ENCODE assay signal across 8 cellular contexts in genomic region chr13:46668302-46668720, GRCh38.
DNase-seq lines count a peak whose midpoint lies in the region; ATAC-seq, FAIRE-seq and TF ChIP-seq lines count a peak whose summit lies in the region.

No MANE protein-coding gene starts in this region.

- ATAC-seq in GM21786 (IDR thresholded peaks at IDR 0.05; ENCODE audit: unreplicated experiment) (peak; percentile 6), left lobe of liver (no peak)

- no peaks in the 10 kb centered on the region for H3K27me3 Mint-ChIP-seq in osteocyte (ENCODE audit: unreplicated experiment)

- no peaks in the 10 kb centered on the region for H4K20me1 ChIP-seq in endothelial cell of umbilical vein (replicated peaks; ENCODE audit: control insufficient read depth, extremely low read depth, insufficient read depth, low read length)

- FAIRE-seq in RCC 7860 (lab: Jason Lieb, UNC) (peak; percentile 71), endothelial cell of umbilical vein (lab: Jason Lieb, UNC) (peak; percentile 90)

- dilution Hi-C loops in endothelial cell of umbilical vein (cut with MboI; ENCODE audit: extremely low pct_ligation_motif_present, low sequenced_read_pairs) = no loop called here

- peaks cover 10% of the 10 kb centered on the region for H3K36me3 Mint-ChIP-seq in osteocyte (ENCODE audit: unreplicated experiment)

- H3K4me3 Mint-ChIP-seq in osteocyte (ENCODE audit: unreplicated experiment) = peak overlapping the region; percentile 26

- POLR2A ChIA-PET in endothelial cell of umbilical vein (lab: Charles Lee) = interaction anchor here (1.1 kb wide), 1 partner anchor 16 kb away, joined by 3 read pairs; no protein-coding TSS in a partner anchor

- H3K4me2 ChIP-seq in endothelial cell of umbilical vein (ENCODE audit: insufficient read depth, low read length) = peak overlapping the region; percentile 39

- no peak for TF ChIP-seq POLR2A in endothelial cell of umbilical vein (IDR thresholded peaks at IDR 0.05; ENCODE audit: low read depth, low read length)

- TF ChIP-seq CTCF in endothelial cell of umbilical vein (IDR thresholded peaks at IDR 0.05; ENCODE audit: extremely low read depth in 1 of 2, insufficient read depth in 1 of 2, low read depth in 1 of 2, low read length in 2 of 2) (no peak), osteocyte (IDR thresholded peaks at IDR 0.05) (no peak)

- CTCF ChIA-PET in endothelial cell of umbilical vein (lab: Charles Lee) = interaction anchor here (0.9 to 2.3 kb wide), 5 partner anchors 11 to 117 kb away, joined by 4 to 12 read pairs (median 7); no protein-coding TSS in a partner anchor

- peak overlapping the region; percentile 13 for H3K27ac ChIP-seq in endothelial cell of umbilical vein (ENCODE audit: insufficient read depth, low read depth, low read length)

- H3K9me3 ChIP-seq in endothelial cell of umbilical vein (replicated peaks; ENCODE audit: control insufficient read depth, insufficient read depth, low read length) = no peaks in the 10 kb centered on the region

- peaks cover 38% of the 10 kb centered on the region for H3K4me1 ChIP-seq in endothelial cell of umbilical vein (ENCODE audit: control insufficient read depth, extremely low read depth, insufficient read depth, low read length)

- no peaks in the 10 kb centered on the region for H3K9me1 ChIP-seq in endothelial cell of umbilical vein (replicated peaks; ENCODE audit: control insufficient read depth, extremely low read depth, insufficient read depth, low read length)

- no peaks in the 10 kb centered on the region for H3K9me3 Mint-ChIP-seq in osteocyte (ENCODE audit: unreplicated experiment)

- no peak overlapping the region for H3K4me3 ChIP-seq in endothelial cell of umbilical vein (replicated peaks in 1 of 3; ENCODE audit: insufficient read depth in 1 of 3, low read depth in 1 of 3, low read length in 3 of 3)

- DNase-seq in GM04504 (ENCODE audit: low read depth) (peak; percentile 85), RCC 7860 (ENCODE audit: low spot score) (peak; percentile 50), endothelial cell of umbilical vein (ENCODE audit: low read depth, low spot score) (peak; percentile 89), osteocyte (ENCODE audit: extremely low spot score, unreplicated experiment) (no peak), NCI-H82 (lab: John Stamatoyannopoulos, UW) (no peak), NCI-H1436 treated with DMSO at 0.1 percent for 48 hours (lab: John Stamatoyannopoulos, UW) (no peak), left lobe of liver (ENCODE audit: low spot score) (no peak)

- H2AFZ ChIP-seq in endothelial cell of umbilical vein (ENCODE audit: low read depth, low read length) = no peak overlapping the region

- no peaks in the 10 kb centered on the region for H3K36me3 ChIP-seq in endothelial cell of umbilical vein (ENCODE audit: control insufficient read depth in 2 of 2, extremely low read depth in 1 of 2, insufficient read depth in 2 of 2, low read length in 2 of 2)

- H3K4me1 Mint-ChIP-seq in osteocyte (ENCODE audit: unreplicated experiment) = peaks cover 41% of the 10 kb centered on the region

- peak overlapping the region; percentile 76 for H3K27ac Mint-ChIP-seq in osteocyte (ENCODE audit: unreplicated experiment)

- intact Hi-C loops in endothelial cell of umbilical vein (cut with micrococcal nuclease) = loop anchor here (1.0 to 2.0 kb wide), 4 partner anchors 14 to 117 kb away; no protein-coding TSS in a partner anchor

- no TSS peak for BruUV-seq in endothelial cell of umbilical vein (replicated peaks; lab: Mats Ljungman, UMichigan)

- peaks cover 12% of the 10 kb centered on the region for H3K79me2 ChIP-seq in endothelial cell of umbilical vein (ENCODE audit: control insufficient read depth, insufficient read depth, low read length)

- no peaks in the 10 kb centered on the region for H3K27me3 ChIP-seq in endothelial cell of umbilical vein (ENCODE audit: control insufficient read depth in 2 of 2, insufficient read depth in 2 of 2, low read length in 2 of 2)

- no peak overlapping the region for H3K9ac ChIP-seq in endothelial cell of umbilical vein (replicated peaks; ENCODE audit: extremely low read depth, insufficient read depth, low read length)

TF ChIP-seq in endothelial cell of umbilical vein, 7 proteins besides CTCF, POLR2A, EP300 and RAD21:
- TF ChIP-seq FOS (IDR thresholded peaks at IDR 0.05; ENCODE audit: borderline replicate concordance, insufficient read depth, low read length) = peak; percentile 18
- TF ChIP-seq MYC (IDR thresholded peaks at IDR 0.05; ENCODE audit: low read depth, low read length) = no peak
- TF ChIP-seq MAX (IDR thresholded peaks at IDR 0.05; ENCODE audit: insufficient read depth, insufficient read length) = no peak
- TF ChIP-seq JUN (IDR thresholded peaks at IDR 0.05; ENCODE audit: borderline replicate concordance, insufficient read depth, insufficient read length, low read depth) = peak; percentile 28
- TF ChIP-seq POLR2AphosphoS5 (IDR thresholded peaks at IDR 0.05; ENCODE audit: insufficient read depth, low read depth, low read length) = peak; percentile 36
- no peak for TF ChIP-seq EZH2 (IDR thresholded peaks at IDR 0.05; ENCODE audit: borderline replicate concordance, low read depth, low read length, severe bottlenecking)
- peak; percentile 36 for TF ChIP-seq GATA2 (IDR thresholded peaks at IDR 0.05; ENCODE audit: insufficient read depth, insufficient read length, low read depth, low read length)

Comparison
In these comparisons a context has a peak if more than half of its experiments do, and no peak if none do; other contexts are left out.
1. DNase-seq: peak in GM04504 (single experiment), RCC 7860 (single experiment) and endothelial cell of umbilical vein (single experiment); none in osteocyte (single experiment), NCI-H82 (single experiment), NCI-H1436 treated with DMSO at 0.1 percent for 48 hours (single experiment) and left lobe of liver (single experiment).